In genomic region chr3:188950006-188950405, GRCh38 we compare ENCODE assay signal across 15 cellular contexts.
DNase-seq lines count a peak whose midpoint lies in the region; ATAC-seq and TF ChIP-seq lines count a peak whose summit lies in the region.
"Had no signal": no experiment of that assay in that cellular context is flagged by ENCODE, and none has a peak within 500 bp of the region (broad histone marks: within the 10 kb centered on the region; RNA-seq: fewer than 3 reads in every experiment).

No MANE protein-coding gene starts in this region.

- no peak for TF ChIP-seq CTCF in C4-2B (conservative IDR thresholded peaks at IDR 0.05)
- no peak for TF ChIP-seq CTCF in Panc1 (IDR thresholded peaks at IDR 0.05)
- no peak for TF ChIP-seq CTCF in esophagus squamous epithelium (IDR thresholded peaks at IDR 0.05)

- WGBS in esophagus squamous epithelium, 2 donors, result 93 to 94% methylated on average over 1 of the region's 1 CpG

- intact Hi-C loops in Panc1 (cut with micrococcal nuclease; ENCODE audit: unreplicated experiment), result loop anchor here (5.0 to 10.0 kb wide), 2 partner anchors 675 to 913 kb away; no protein-coding TSS in a partner anchor
- intact Hi-C loops in esophagus squamous epithelium (cut with DNase I), result loop anchor here (5.0 kb wide), 1 partner anchor 1208 kb away; no protein-coding TSS in a partner anchor

- POLR2A ChIA-PET in Panc1 (lab: Charles Lee), result no interaction called here

- no peak for DNase-seq in Panc1 (ENCODE audit: low read depth, low spot score)
- no peak for DNase-seq in esophagus squamous epithelium (lab: John Stamatoyannopoulos, UW)
- no peak for DNase-seq in DMS153 (lab: John Stamatoyannopoulos, UW)
- no peak for DNase-seq in glomerular visceral epithelial cell (ENCODE audit: extremely low spot score)
- no peak for DNase-seq in stimulated activated CD4-positive, alpha-beta T cell treated with anti-CD3 and anti-CD28 coated beads, Interleukin-2, amount 100 ng/mL, for 24 hours
- DNase-seq: activated naive CD4-positive, alpha-beta T cell treated with Interleukin-2 at 50 U/mL for 16 hours; CD4-positive, CD25-positive, alpha-beta regulatory T cell; effector CD4-positive, alpha-beta T cell; hippocampal formation; mesendoderm; NCI-H2107; T-helper 1 cell had no signal

- H3K9ac ChIP-seq in skeletal muscle tissue (ENCODE audit: low read depth in 1 of 3, low read length in 3 of 3), result no peak overlapping the region

- H3K36me3 ChIP-seq in Panc1 (ENCODE audit: control insufficient read depth, insufficient read depth, low read length) (no peaks in the 10 kb centered on the region), esophagus squamous epithelium (no peaks in the 10 kb centered on the region), skeletal muscle tissue (ENCODE audit: control insufficient read depth in 3 of 3, insufficient read depth in 3 of 3, low read length in 3 of 3) (no peaks in the 10 kb centered on the region)

- no peak for TF ChIP-seq POLR2A in esophagus squamous epithelium (IDR thresholded peaks at IDR 0.05)

- in situ Hi-C loops in Panc1 (cut with HindIII; ENCODE audit: low pct_unique_long_range_greater_than_20kb, low sequenced_read_pairs), result loop anchor here (10.0 kb wide), 1 partner anchor 1205 kb away; the partner anchor contains the start of gene BCL6

- H3K27ac ChIP-seq in C4-2B, result peak overlapping the region; percentile 20
- H3K27ac ChIP-seq in Panc1 (ENCODE audit: low read length), result peak overlapping the region; percentile 89
- peak overlapping the region; percentile 90 to 98 (median 96) for H3K27ac ChIP-seq in esophagus squamous epithelium
- peak overlapping the region; percentile 99 for H3K27ac ChIP-seq in skeletal muscle tissue (ENCODE audit: low read depth, low read length)

- ATAC-seq in Panc1 (no peak), HG03045 (IDR thresholded peaks at IDR 0.05; ENCODE audit: unreplicated experiment) (no peak)

- H3K4me3 ChIP-seq in Panc1 (ENCODE audit: low read depth in 2 of 2, low read length in 2 of 2), result no peak overlapping the region
- no peak overlapping the region for H3K4me3 ChIP-seq in esophagus squamous epithelium
- no peak overlapping the region for H3K4me3 ChIP-seq in skeletal muscle tissue (ENCODE audit: low read length in 3 of 3)

- H3K4me1 ChIP-seq in Panc1 (ENCODE audit: control insufficient read depth, insufficient read depth, low read length), result peaks cover 39% of the 10 kb centered on the region
- peaks cover 37 to 79% (median 57%) of the 10 kb centered on the region in 3 donors for H3K4me1 ChIP-seq in esophagus squamous epithelium
- peaks cover 39 to 57% (median 39%) of the 10 kb centered on the region in 3 donors for H3K4me1 ChIP-seq in skeletal muscle tissue (ENCODE audit: control insufficient read depth in 3 of 3, insufficient read depth in 3 of 3, low read length in 3 of 3)

- H3K27me3 ChIP-seq in Panc1 (ENCODE audit: control insufficient read depth, insufficient read depth, low read length) (no peaks in the 10 kb centered on the region), esophagus squamous epithelium (no peaks in the 10 kb centered on the region), skeletal muscle tissue (ENCODE audit: control insufficient read depth in 3 of 3, insufficient read depth in 3 of 3, low read length in 3 of 3) (no peaks in the 10 kb centered on the region)

- CTCF ChIA-PET in Panc1 (lab: Charles Lee), result interaction anchor here (0.7 to 7.0 kb wide), 2 partner anchors 16 to 1210 kb away, joined by 3 to 57 read pairs; no protein-coding TSS in a partner anchor

- no TSS peak for BruUV-seq in Panc1 (replicated peaks; lab: Mats Ljungman, UMichigan)

- H3K9me3 ChIP-seq in Panc1 (ENCODE audit: control insufficient read depth, insufficient read depth, low read depth, low read length) (no peaks in the 10 kb centered on the region), esophagus squamous epithelium (no peaks in the 10 kb centered on the region), skeletal muscle tissue (ENCODE audit: control insufficient read depth in 3 of 3, low read length in 3 of 3) (no peaks in the 10 kb centered on the region)

Comparison
In these comparisons a context has a peak if more than half of its experiments do, and no peak if none do; other contexts are left out.
1. H3K27ac ChIP-seq: peak in every context shown above with its lines; median percentile 99 in skeletal muscle tissue; 96 in esophagus squamous epithelium; 89 in Panc1; 20 in C4-2B.